ENCODE assay signal across 8 cellular contexts in the genomic region with DNA sequence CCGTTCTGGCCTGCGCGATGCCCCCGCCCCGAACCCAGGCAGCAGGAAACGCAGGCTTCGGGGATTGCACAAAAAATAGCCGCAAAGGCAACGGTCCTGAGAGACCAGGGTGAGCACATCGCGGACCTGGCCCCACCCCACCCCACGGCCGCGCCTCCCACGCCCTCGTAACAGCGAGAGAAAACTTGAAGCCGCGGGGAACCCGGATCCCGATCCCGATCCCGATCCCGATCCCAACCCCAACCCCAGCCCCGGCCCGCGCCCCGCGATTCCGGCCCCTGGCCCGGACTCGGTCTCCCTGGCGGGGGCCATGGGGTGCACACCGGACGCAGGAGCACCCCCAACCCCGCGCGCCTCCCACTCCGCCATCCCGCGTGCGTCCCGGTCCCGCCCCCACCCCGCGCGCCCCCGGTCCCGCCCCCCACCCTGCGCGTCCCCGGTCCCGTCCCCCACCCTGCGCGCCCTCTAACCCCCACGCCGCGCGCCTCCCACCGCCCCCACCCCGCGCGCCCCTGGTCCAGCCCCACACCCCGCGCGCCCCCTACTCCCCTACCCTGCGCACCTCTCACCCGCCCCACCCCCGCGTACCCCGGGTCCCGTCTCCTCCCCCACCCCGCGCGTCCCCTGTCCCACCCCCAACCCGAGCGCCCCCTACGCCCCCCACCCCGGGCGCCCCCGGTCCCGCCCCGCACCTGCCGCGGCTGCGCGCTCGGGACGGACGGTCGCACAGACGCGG. TPM values are rescaled to one million over a fixed set of nuclear protein-coding genes. Genes with fewer than 3 reads are reported as not detected.
DNase-seq lines count a peak whose midpoint lies in the region; ATAC-seq and TF ChIP-seq lines count a peak whose summit lies in the region.

No MANE protein-coding gene starts in this region.

- no peaks in the 10 kb centered on the region for H3K9me3 Mint-ChIP-seq in stimulated activated memory B cell treated with anti-CD40 and anti-IgM and Interleukin-4, amounts not matched to agents 10 μg/mL and 1 μg/mL and 100 μg/mL, for 72 hours

- peak overlapping the region; percentile 97 for H3K4me3 Mint-ChIP-seq in stimulated activated memory B cell treated with anti-CD40 and anti-IgM and Interleukin-4, amounts not matched to agents 10 μg/mL and 1 μg/mL and 100 μg/mL, for 72 hours

- H3K27me3 ChIP-seq in left lung, result no peaks in the 10 kb centered on the region

- H3K36me3 Mint-ChIP-seq in stimulated activated memory B cell treated with anti-CD40 and anti-IgM and Interleukin-4, amounts not matched to agents 10 μg/mL and 1 μg/mL and 100 μg/mL, for 72 hours, result peaks cover 47% of the 10 kb centered on the region

- no peaks in the 10 kb centered on the region for H3K9me3 ChIP-seq in left lung

- intact Hi-C loops in left lung (cut with DNase I), result loop anchor here in 1 of 2 donors (10.0 kb wide), 1 partner anchor 169 kb away; no protein-coding TSS in a partner anchor

- no peak for ATAC-seq in left lung
- peak; percentile 22 for ATAC-seq in stimulated activated memory B cell treated with anti-CD40 and anti-IgM and Interleukin-4, amounts not matched to agents 10 μg/mL and 1 μg/mL and 100 μg/mL, for 72 hours
- no peak for ATAC-seq in HG03457 (IDR thresholded peaks at IDR 0.05; ENCODE audit: unreplicated experiment)

- H3K4me3 ChIP-seq in left lung, result peak overlapping the region; percentile 70 to 97

- H3K27ac Mint-ChIP-seq in stimulated activated memory B cell treated with anti-CD40 and anti-IgM and Interleukin-4, amounts not matched to agents 10 μg/mL and 1 μg/mL and 100 μg/mL, for 72 hours, result peak overlapping the region; percentile 86

- H3K27me3 Mint-ChIP-seq in stimulated activated memory B cell treated with anti-CD40 and anti-IgM and Interleukin-4, amounts not matched to agents 10 μg/mL and 1 μg/mL and 100 μg/mL, for 72 hours, result no peaks in the 10 kb centered on the region

- H3K36me3 ChIP-seq in left lung, result peaks cover 0 to 53% of the 10 kb centered on the region in 2 donors

- peaks cover 33 to 76% of the 10 kb centered on the region in 2 donors for H3K4me1 ChIP-seq in left lung

- peaks cover 68% of the 10 kb centered on the region for H3K4me1 Mint-ChIP-seq in stimulated activated memory B cell treated with anti-CD40 and anti-IgM and Interleukin-4, amounts not matched to agents 10 μg/mL and 1 μg/mL and 100 μg/mL, for 72 hours

- peak; percentile 45 for DNase-seq in activated T-cell treated with anti-CD3 and anti-CD28 coated beads for 48 hours (ENCODE audit: low read depth)
- DNase-seq in activated T-cell treated with anti-CD3 and anti-CD28 coated beads for 4 hours, result no peak
- peak; percentile 39 to 67 (median 49) for DNase-seq in T-helper 1 cell
- DNase-seq in central memory CD4-positive, alpha-beta T cell, result peak; percentile 45
- DNase-seq in left lung, result peak; percentile 62 to 91
- no peak for DNase-seq in NCI-H1105 (lab: John Stamatoyannopoulos, UW)

- TF ChIP-seq CTCF in left lung (IDR thresholded peaks at IDR 0.05), result no peak

- peak overlapping the region; percentile 88 to 90 for H3K27ac ChIP-seq in left lung

RNA-seq across cellular contexts. Expression of gene NOP14, which starts 29.0 kb away (rescaled TPM):
- 10 to 100 TPM; 20.4 to 27.3 TPM for total RNA-seq in left lung

RNA-seq across cellular contexts. Expression of gene GRK4, which starts 29.1 kb away (rescaled TPM):
- total RNA-seq in left lung, result 1 to 10 TPM; 5.3 to 6.8 TPM

Comparison
In these comparisons a context has a peak if more than half of its experiments do, and no peak if none do; other contexts are left out.
1. DNase-seq: peak in activated T-cell treated with anti-CD3 and anti-CD28 coated beads for 48 hours (single experiment), T-helper 1 cell (5 of 5), central memory CD4-positive, alpha-beta T cell (single experiment) and left lung (2 of 2); none in activated T-cell treated with anti-CD3 and anti-CD28 coated beads for 4 hours (single experiment) and NCI-H1105 (single experiment).